Comparison of ENCODE assay signal across 8 cellular contexts in genomic region chr16:1645914-1646525, GRCh38. TPM values are rescaled to one million over a fixed set of nuclear protein-coding genes. Genes with fewer than 3 reads are reported as not detected.
DNase-seq lines count a peak whose midpoint lies in the region; ATAC-seq and TF ChIP-seq lines count a peak whose summit lies in the region.

No MANE protein-coding gene starts in this region.

- no peaks in the 10 kb centered on the region for H3K27me3 ChIP-seq in endodermal cell (ENCODE audit: control insufficient read depth, insufficient read depth, low read length, poor library complexity, severe bottlenecking)

- no peak overlapping the region for H3K4me3 ChIP-seq in endodermal cell (ENCODE audit: low read length)

- no peak overlapping the region for H3K4me3 Mint-ChIP-seq in endodermal cell

- no peaks in the 10 kb centered on the region for H3K27me3 Mint-ChIP-seq in endodermal cell (ENCODE audit: insufficient read depth)

- WGBS in endodermal cell (ENCODE audit: insufficient coverage in 1 of 2, insufficient read length in 1 of 2), 2 experiments: 67 to 76% methylated on average over 12 to 13 of the region's 13 CpGs

- no peak for TF ChIP-seq CTCF in endodermal cell (conservative IDR thresholded peaks at IDR 0.05)

- no peak overlapping the region for H3K9ac ChIP-seq in endodermal cell (ENCODE audit: extremely low read depth, low read length, poor library complexity, severe bottlenecking)

- H3K9me3 ChIP-seq in endodermal cell (ENCODE audit: control insufficient read depth, low read length): no peaks in the 10 kb centered on the region

- peak overlapping the region; percentile 83 for H3K27ac Mint-ChIP-seq in endodermal cell

- no peak overlapping the region for H3K27ac ChIP-seq in endodermal cell (ENCODE audit: low read depth, low read length)

- no peaks in the 10 kb centered on the region for H3K4me1 ChIP-seq in endodermal cell (ENCODE audit: control insufficient read depth, insufficient read depth, low read length)

- H3K9me3 Mint-ChIP-seq in endodermal cell: no peaks in the 10 kb centered on the region

- DNase-seq in HPDE6-E6E7 (ENCODE audit: extremely low spot score) (peak; percentile 53), endodermal cell (peak; percentile 88), cerebellar cortex (ENCODE audit: low spot score) (no peak), NCI-H446 (lab: John Stamatoyannopoulos, UW) (no peak), Right ventricle myocardium superior (no peak), foreskin melanocyte (no peak)
- peak; percentile 37 for DNase-seq in activated CD4-positive, CD25-positive, alpha-beta regulatory T cell treated with anti-CD3 and anti-CD28 coated beads, Interleukin-2, amount 50 U/mL, for 72 hours
- peak; percentile 13 for DNase-seq in stimulated activated CD8-positive, alpha-beta memory T cell treated with anti-CD3 and anti-CD28 coated beads, Interleukin-12 subunit alpha, Interleukin-12 subunit beta, amount 100 ng/mL, for 4 hours (ENCODE audit: low read depth)

- no peak for ATAC-seq in Right ventricle myocardium superior (ENCODE audit: poor library complexity)

- peaks cover 15% of the 10 kb centered on the region for H3K4me1 Mint-ChIP-seq in endodermal cell

- peaks cover 70% of the 10 kb centered on the region for H3K36me3 Mint-ChIP-seq in endodermal cell (ENCODE audit: low read depth)

- intact Hi-C loops in Right ventricle myocardium superior (cut with DNase I): no loop called here

- peaks cover 55% of the 10 kb centered on the region for H3K36me3 ChIP-seq in endodermal cell (ENCODE audit: control insufficient read depth, insufficient read depth, low read length)

RNA-seq across cellular contexts. Expression of gene JPT2, which starts 32.1 kb away (rescaled TPM):
- total RNA-seq in endodermal cell: 100 to 1,000 TPM; 161 to 168 TPM
- 154 TPM for polyA plus RNA-seq in endodermal cell (2013, experiment 1 of 2)
- 159 TPM for polyA plus RNA-seq in endodermal cell (2013, experiment 2 of 2)
- 30.6 TPM for total RNA-seq in Right ventricle myocardium superior

RNA-seq across cellular contexts. Expression of gene CRAMP1, which starts 33.9 kb away (rescaled TPM):
- total RNA-seq in endodermal cell (10 to 100 TPM; 29.2 to 40.0 TPM), Right ventricle myocardium superior (10.0 TPM)
- polyA plus RNA-seq in endodermal cell (2013, experiment 1 of 2): 22.5 TPM
- polyA plus RNA-seq in endodermal cell (2013, experiment 2 of 2): 19.3 TPM

RNA-seq across cellular contexts. Expression of gene IFT140, which starts 34.1 kb away (rescaled TPM):
- total RNA-seq in endodermal cell: 10 to 100 TPM; 43.0 to 58.9 TPM
- 44.2 TPM for polyA plus RNA-seq in endodermal cell (2013, experiment 1 of 2)
- 38.1 TPM for polyA plus RNA-seq in endodermal cell (2013, experiment 2 of 2)
- total RNA-seq in Right ventricle myocardium superior: 8.4 TPM

RNA-seq across cellular contexts. Expression of gene MAPK8IP3, which starts 60.0 kb away (rescaled TPM):
- 10 to 100 TPM; 76.0 to 84.0 TPM for total RNA-seq in endodermal cell
- polyA plus RNA-seq in endodermal cell (2013, experiment 1 of 2): 72.9 TPM
- 64.3 TPM for polyA plus RNA-seq in endodermal cell (2013, experiment 2 of 2)
- 61.4 TPM for total RNA-seq in Right ventricle myocardium superior

Comparison
In these comparisons a context has a peak if more than half of its experiments do, and no peak if none do; other contexts are left out.
1. DNase-seq: peak in HPDE6-E6E7 (single experiment), activated CD4-positive, CD25-positive, alpha-beta regulatory T cell treated with anti-CD3 and anti-CD28 coated beads, Interleukin-2, amount 50 U/mL, for 72 hours (single experiment), endodermal cell (single experiment) and stimulated activated CD8-positive, alpha-beta memory T cell treated with anti-CD3 and anti-CD28 coated beads, Interleukin-12 subunit alpha, Interleukin-12 subunit beta, amount 100 ng/mL, for 4 hours (single experiment); none in cerebellar cortex (single experiment), NCI-H446 (0 of 2), Right ventricle myocardium superior (single experiment) and foreskin melanocyte (single experiment).